1 cellular context compared by ENCODE assay signal in the genomic region with DNA sequence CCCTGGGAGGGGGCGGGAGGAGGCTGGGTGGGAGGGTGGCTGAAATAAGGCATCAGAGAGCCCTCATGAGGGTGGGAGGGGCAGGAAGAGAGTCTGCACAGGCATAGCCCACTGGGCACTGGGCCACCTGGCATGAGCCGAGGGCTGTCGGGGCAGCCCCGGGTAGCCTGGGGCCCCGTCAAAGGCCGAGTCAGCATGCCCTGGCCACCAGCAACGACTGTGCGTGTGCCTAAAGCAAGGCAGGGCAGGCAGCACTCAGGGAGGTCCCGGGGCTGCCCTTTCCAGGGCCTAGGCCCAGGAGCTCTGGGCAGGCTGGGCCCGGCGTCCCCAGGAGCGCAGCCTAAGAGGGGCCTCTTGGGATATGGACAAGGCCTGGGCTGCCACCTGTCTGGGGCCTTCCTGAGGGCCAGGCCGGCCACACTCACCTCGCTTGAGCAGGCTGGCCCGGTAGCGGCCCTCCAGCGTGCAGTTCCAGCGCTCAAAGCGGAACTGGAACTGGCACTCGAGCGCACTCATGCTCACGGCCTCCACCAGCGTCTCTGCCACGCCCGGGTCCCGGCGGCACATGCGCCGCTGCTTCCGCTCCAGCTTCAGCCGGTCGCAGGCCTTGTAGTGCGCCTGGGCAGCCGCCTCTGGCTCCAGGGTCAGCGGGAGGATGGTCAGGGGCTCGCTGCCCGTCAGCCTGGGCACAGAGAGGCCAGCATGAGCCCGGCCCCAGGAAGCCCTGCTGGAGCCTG.
TF ChIP-seq lines count a peak whose summit lies in the region.

No MANE protein-coding gene starts in this region.

TF ChIP-seq in GM12891, 5 proteins besides CTCF, POLR2A, EP300 and RAD21:
- TF ChIP-seq POU2F2 (IDR thresholded peaks at IDR 0.05; ENCODE audit: low read depth, low read length) (no peak), SPI1 (IDR thresholded peaks at IDR 0.05; ENCODE audit: low read depth, low read length) (no peak), PAX5 (IDR thresholded peaks at IDR 0.05; ENCODE audit: insufficient read depth, low read length, severe bottlenecking) (no peak)
